Comparison of ENCODE assay signal across 19 cellular contexts in genomic region chr2:227834423-227834822, GRCh38. TPM values are rescaled to one million over a fixed set of nuclear protein-coding genes. Genes with fewer than 3 reads are reported as not detected.
"Had no signal": no experiment of that assay in that cellular context is flagged by ENCODE, and none has a peak within 500 bp of the region (broad histone marks: within the 10 kb centered on the region; RNA-seq: fewer than 3 reads in every experiment).

No MANE protein-coding gene starts in this region.

- H3K27ac ChIP-seq: skin epidermis, tibial artery, uterus had no signal

- H3K9me3 Mint-ChIP-seq: activated CD4-positive, alpha-beta T cell treated with anti-CD3 and anti-CD28 coated beads, Interleukin-2, amount 10 ng/mL, durations not matched to agents 7 days and 5 days; activated T-helper 1 cell treated with anti-CD3 and anti-CD28 coated beads, Interleukin-12 subunit alpha, Interleukin-12 subunit beta, Interleukin-2, Interleukin-4 antibody, amounts not matched to agents 30 ng/mL and 10 ng/mL and 1 ng/mL, durations not matched to agents 14 hours and 24 hours and 36 hours; natural killer cell treated with Interleukin-12 subunit alpha and Interleukin-12 subunit beta and Interleukin-15 and Interleukin-18, amount 100 ng/mL, for 72 hours; T-helper 2 cell treated with Interferon-gamma antibody and Interleukin-4, amounts not matched to agents 5 μg/mL and 100 μg/mL, for 36 hours had no signal

- H3K4me1 ChIP-seq: tibial artery, uterus had no signal

- ATAC-seq: natural killer cell treated with Interleukin-12 subunit alpha and Interleukin-12 subunit beta and Interleukin-15 and Interleukin-18, amount 100 ng/mL, for 72 hours had no signal

- H3K9me3 ChIP-seq: tibial artery, uterus had no signal

- H3K27me3 ChIP-seq: tibial artery, uterus had no signal

- H3K36me3 Mint-ChIP-seq: natural killer cell treated with Interleukin-12 subunit alpha and Interleukin-12 subunit beta and Interleukin-15 and Interleukin-18, amount 100 ng/mL, for 72 hours had no signal

- H3K4me3 Mint-ChIP-seq: activated CD4-positive, alpha-beta T cell treated with anti-CD3 and anti-CD28 coated beads, Interleukin-2, amount 10 ng/mL, durations not matched to agents 7 days and 5 days; activated T-helper 1 cell treated with anti-CD3 and anti-CD28 coated beads, Interleukin-12 subunit alpha, Interleukin-12 subunit beta, Interleukin-2, Interleukin-4 antibody, amounts not matched to agents 30 ng/mL and 10 ng/mL and 1 ng/mL, durations not matched to agents 14 hours and 24 hours and 36 hours; natural killer cell treated with Interleukin-12 subunit alpha and Interleukin-12 subunit beta and Interleukin-15 and Interleukin-18, amount 100 ng/mL, for 72 hours; T-helper 2 cell treated with Interferon-gamma antibody and Interleukin-4, amounts not matched to agents 5 μg/mL and 100 μg/mL, for 36 hours had no signal

- H3K4me1 Mint-ChIP-seq: activated CD4-positive, alpha-beta T cell treated with anti-CD3 and anti-CD28 coated beads, Interleukin-2, amount 10 ng/mL, durations not matched to agents 7 days and 5 days had no signal

- H3K4me3 ChIP-seq: skin epidermis, tibial artery, uterus had no signal

- H3K27ac Mint-ChIP-seq: activated CD4-positive, alpha-beta T cell treated with anti-CD3 and anti-CD28 coated beads, Interleukin-2, amount 10 ng/mL, durations not matched to agents 7 days and 5 days; activated T-helper 1 cell treated with anti-CD3 and anti-CD28 coated beads, Interleukin-12 subunit alpha, Interleukin-12 subunit beta, Interleukin-2, Interleukin-4 antibody, amounts not matched to agents 30 ng/mL and 10 ng/mL and 1 ng/mL, durations not matched to agents 14 hours and 24 hours and 36 hours; natural killer cell treated with Interleukin-12 subunit alpha and Interleukin-12 subunit beta and Interleukin-15 and Interleukin-18, amount 100 ng/mL, for 72 hours; T-helper 2 cell treated with Interferon-gamma antibody and Interleukin-4, amounts not matched to agents 5 μg/mL and 100 μg/mL, for 36 hours had no signal

- DNase-seq: activated CD4-positive, alpha-beta T cell treated with anti-CD3 and anti-CD28 coated beads, Interleukin-2, amount 10 ng/mL, durations not matched to agents 7 days and 5 days; activated CD8-positive, alpha-beta memory T cell treated with anti-CD3 and anti-CD28 coated beads, Interleukin-2, amount 50 U/mL, for 48 hours; activated naive CD4-positive, alpha-beta T cell; aorta; cerebellar nuclear complex; effector CD8-positive, alpha-beta T cell; stimulated activated CD4-positive, alpha-beta T cell treated with anti-CD3 and anti-CD28 coated beads, Interleukin-15, amount 100 ng/mL, for 24 hours; stimulated activated CD4-positive, alpha-beta T cell treated with anti-CD3 and anti-CD28 coated beads, Interleukin-4, amount 100 ng/mL, for 1 hour; stimulated activated naive CD4-positive, alpha-beta T cell; tibial artery; uterus had no signal

- H3K36me3 ChIP-seq: tibial artery, uterus had no signal

RNA-seq across cellular contexts. Expression of gene CCL20, which starts 20.8 kb away (rescaled TPM):
- total RNA-seq: natural killer cell treated with Interleukin-12 subunit alpha and Interleukin-12 subunit beta and Interleukin-15 and Interleukin-18, amount 100 ng/mL, for 72 hours; posterior vena cava; uterus had no signal

RNA-seq across cellular contexts. Expression of gene DAW1, which starts 37.0 kb away (rescaled TPM):
- total RNA-seq: activated CD4-positive, alpha-beta T cell treated with anti-CD3 and anti-CD28 coated beads, Interleukin-2, amount 10 ng/mL, durations not matched to agents 7 days and 5 days; activated T-helper 1 cell treated with anti-CD3 and anti-CD28 coated beads, Interleukin-12 subunit alpha, Interleukin-12 subunit beta, Interleukin-2, Interleukin-4 antibody, amounts not matched to agents 30 ng/mL and 10 ng/mL and 1 ng/mL, durations not matched to agents 14 hours and 24 hours and 36 hours; kidney epithelial cell; liver; mesenteric fat pad; natural killer cell treated with Interleukin-12 subunit alpha and Interleukin-12 subunit beta and Interleukin-15 and Interleukin-18, amount 100 ng/mL, for 72 hours had no signal
- polyA plus RNA-seq: liver had no signal
